Comparison of ENCODE assay signal across 8 cellular contexts in the genomic region with DNA sequence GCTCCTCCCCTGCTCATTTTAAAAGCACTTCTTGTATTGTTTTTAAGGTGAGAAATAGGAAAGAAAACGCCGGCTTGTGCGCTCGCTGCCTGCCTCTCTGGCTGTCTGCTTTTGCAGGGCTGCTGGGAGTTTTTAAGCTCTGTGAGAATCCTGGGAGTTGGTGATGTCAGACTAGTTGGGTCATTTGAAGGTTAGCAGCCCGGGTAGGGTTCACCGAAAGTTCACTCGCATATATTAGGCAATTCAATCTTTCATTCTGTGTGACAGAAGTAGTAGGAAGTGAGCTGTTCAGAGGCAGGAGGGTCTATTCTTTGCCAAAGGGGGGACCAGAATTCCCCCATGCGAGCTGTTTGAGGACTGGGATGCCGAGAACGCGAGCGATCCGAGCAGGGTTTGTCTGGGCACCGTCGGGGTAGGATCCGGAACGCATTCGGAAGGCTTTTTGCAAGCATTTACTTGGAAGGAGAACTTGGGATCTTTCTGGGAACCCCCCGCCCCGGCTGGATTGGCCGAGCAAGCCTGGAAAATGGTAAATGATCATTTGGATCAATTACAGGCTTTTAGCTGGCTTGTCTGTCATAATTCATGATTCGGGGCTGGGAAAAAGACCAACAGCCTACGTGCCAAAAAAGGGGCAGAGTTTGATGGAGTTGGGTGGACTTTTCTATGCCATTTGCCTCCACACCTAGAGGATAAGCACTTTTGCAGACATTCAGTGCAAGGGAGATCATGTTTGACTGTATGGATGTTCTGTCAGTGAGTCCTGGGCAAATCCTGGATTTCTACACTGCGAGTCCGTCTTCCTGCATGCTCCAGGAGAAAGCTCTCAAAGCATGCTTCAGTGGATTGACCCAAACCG. TPM values are rescaled to one million over a fixed set of nuclear protein-coding genes. Genes with fewer than 3 reads are reported as not detected.
DNase-seq lines count a peak whose midpoint lies in the region; ATAC-seq and TF ChIP-seq lines count a peak whose summit lies in the region.

A gene (plus strand): TSS at position 261 of the 859 bp plus-strand sequence. CDS start 469 bp downstream, at position 730.

- peak within 1 kb of the TSS; percentile 76 for H3K9ac ChIP-seq in GM23248
- H3K9ac ChIP-seq in skeletal muscle satellite cell (ENCODE audit: low read depth, low read length): peak within 1 kb of the TSS; percentile 76
- no peak within 1 kb of the TSS for H3K9ac ChIP-seq in Karpas-422 (ENCODE audit: low read length)

- no peak for TF ChIP-seq CTCF in choroid plexus epithelial cell (conservative IDR thresholded peaks at IDR 0.05; ENCODE audit: low read depth, low read length)

- no peaks in the 10 kb centered on the region for H4K20me1 ChIP-seq in GM23248 (ENCODE audit: insufficient read depth)
- no peaks in the 10 kb centered on the region for H4K20me1 ChIP-seq in Karpas-422 (ENCODE audit: insufficient read depth, low read depth, low read length)

- H3K79me2 ChIP-seq in GM23248 (ENCODE audit: insufficient read depth) (no peaks in the 10 kb centered on the region), Karpas-422 (ENCODE audit: low read length) (no peaks in the 10 kb centered on the region)

- no peaks in the 10 kb centered on the region; the same call in 1 of the 2 replicates for H3F3A ChIP-seq in GM23248 (ENCODE audit: insufficient read depth)

- H3K4me1 ChIP-seq in GM23248 (ENCODE audit: insufficient read depth) (peaks cover 7% of the 10 kb centered on the region; the same call in 1 of the 2 replicates), skeletal muscle satellite cell (ENCODE audit: control insufficient read depth, insufficient read depth, low read length) (peaks cover 45% of the 10 kb centered on the region), Karpas-422 (ENCODE audit: low read length) (no peaks in the 10 kb centered on the region)

- peak within 1 kb of the TSS; percentile 98 for H3K4me2 ChIP-seq in GM23248 (ENCODE audit: unreplicated experiment)
- H3K4me2 ChIP-seq in skeletal muscle satellite cell (ENCODE audit: low read length): peak within 1 kb of the TSS; percentile 92
- no peak within 1 kb of the TSS for H3K4me2 ChIP-seq in Karpas-422 (ENCODE audit: low read depth, low read length, poor library complexity, severe bottlenecking)

- ATAC-seq in GM19328 (IDR thresholded peaks at IDR 0.05; ENCODE audit: unreplicated experiment): no peak

- DNase-seq in AG20443 (ENCODE audit: low spot score) (peak; percentile 84), GM23248 (peak; percentile 86), NCI-H748 (lab: John Stamatoyannopoulos, UW; ENCODE audit: unreplicated experiment) (peak; percentile 23), choroid plexus epithelial cell (ENCODE audit: low read depth) (peak; percentile 99), iris pigment epithelial cell (ENCODE audit: low read depth) (peak; percentile 99), Karpas-422 (no peak)

- H2AFZ ChIP-seq in GM23248: peak within 1 kb of the TSS; percentile 95
- no peak within 1 kb of the TSS for H2AFZ ChIP-seq in Karpas-422 (ENCODE audit: low read length)

- H3K27ac ChIP-seq in GM23248 (no peak within 1 kb of the TSS), Karpas-422 (ENCODE audit: low read length) (no peak within 1 kb of the TSS)

- H3K9me2 ChIP-seq in GM23248 (ENCODE audit: insufficient read depth): no peaks in the 10 kb centered on the region
- no peaks in the 10 kb centered on the region for H3K9me2 ChIP-seq in Karpas-422 (replicated peaks; ENCODE audit: insufficient read depth, low read length)

- H3K4me3 ChIP-seq in GM23248: peak within 1 kb of the TSS; percentile 79
- peak within 1 kb of the TSS; percentile 77 for H3K4me3 ChIP-seq in choroid plexus epithelial cell (ENCODE audit: low read depth, low read length)
- peak within 1 kb of the TSS; percentile 72 for H3K4me3 ChIP-seq in skeletal muscle satellite cell (ENCODE audit: low read length)
- no peak within 1 kb of the TSS for H3K4me3 ChIP-seq in Karpas-422 (ENCODE audit: low read length)

- no peaks in the 10 kb centered on the region for H3K36me3 ChIP-seq in GM23248 (ENCODE audit: low read depth)
- no peaks in the 10 kb centered on the region for H3K36me3 ChIP-seq in skeletal muscle satellite cell (ENCODE audit: insufficient read depth, low read length)
- no peaks in the 10 kb centered on the region for H3K36me3 ChIP-seq in Karpas-422 (ENCODE audit: insufficient read depth, low read length)

- H3K27me3 ChIP-seq in GM23248 (replicated peaks; ENCODE audit: insufficient read depth) (no peaks in the 10 kb centered on the region), skeletal muscle satellite cell (ENCODE audit: control insufficient read depth, insufficient read depth, low read length) (peaks cover 4% of the 10 kb centered on the region), Karpas-422 (ENCODE audit: low read length) (no peaks in the 10 kb centered on the region)

- in situ Hi-C loops in GM23248 (cut with MboI): no loop called here

- 11 to 12% methylated on average over 24 to 26 of the region's 26 CpGs for WGBS in GM23248 (ENCODE audit: low coverage in 1 of 2, low lambda C conversion rate in 2 of 2, missing lambda C conversion rate in 2 of 2), 2 experiments

- H3K9me3 ChIP-seq in GM23248 (ENCODE audit: low read depth) (no peaks in the 10 kb centered on the region), skeletal muscle satellite cell (replicated peaks; ENCODE audit: low read length) (no peaks in the 10 kb centered on the region), Karpas-422 (ENCODE audit: low read length) (no peaks in the 10 kb centered on the region)

RNA-seq across cellular contexts. Expression of the gene that starts here (rescaled TPM):
- not detected in 2 replicates for total RNA-seq in GM23248 (2014; rRNA removed; shearing (Covaris generic))
- 0.11 and 0.22 TPM in 2 replicates for polyA plus RNA-seq in GM23248 (2016; fragmentation: Nextera tagmentation; extraction: Ambion mirVana)
- total RNA-seq in skeletal muscle satellite cell (2012; rRNA removed): 5.8 and 9.8 TPM in 2 replicates
- not detected in 2 replicates for total RNA-seq in Karpas-422 (2014; rRNA removed; shearing (Covaris generic); ENCODE audit: low replicate concordance)

Comparison
In these comparisons a context has a peak if more than half of its experiments do, and no peak if none do; other contexts are left out.
1. Peak in DNase-seq, H3K4me3 ChIP-seq, H3K9ac ChIP-seq and H3K4me2 ChIP-seq in GM23248; RNA of the gene not detected or under 1 TPM.